ENCODE assay signal across 18 cellular contexts in the genomic region with DNA sequence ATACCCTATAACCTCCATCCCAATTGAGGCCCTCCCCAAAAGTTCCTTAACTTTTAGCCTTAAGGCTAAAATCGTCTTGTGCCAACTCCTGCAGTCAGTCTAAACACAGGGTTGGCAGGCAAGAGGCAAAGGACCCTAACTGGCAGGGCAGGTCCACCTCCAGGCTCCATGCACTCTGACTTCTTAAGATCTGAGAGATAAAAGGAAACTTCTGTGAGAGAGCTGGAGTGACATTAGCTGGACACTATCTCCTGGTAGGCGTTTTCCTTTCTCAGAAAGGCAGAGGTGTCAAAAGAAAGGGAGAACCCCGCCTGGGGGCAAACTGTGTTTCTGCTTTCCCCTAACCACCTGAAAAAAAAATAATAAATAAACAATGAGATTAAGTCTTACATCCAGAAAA. TPM values are rescaled to one million over a fixed set of nuclear protein-coding genes. Genes with fewer than 3 reads are reported as not detected.
DNase-seq lines count a peak whose midpoint lies in the region; ATAC-seq, FAIRE-seq and TF ChIP-seq lines count a peak whose summit lies in the region.
"Had no signal": no experiment of that assay in that cellular context is flagged by ENCODE, and none has a peak within 500 bp of the region (broad histone marks: within the 10 kb centered on the region; RNA-seq: fewer than 3 reads in every experiment).

No MANE protein-coding gene starts in this region.

- H3K4me3 Mint-ChIP-seq in activated CD8-positive, alpha-beta memory T cell treated with anti-CD3 and anti-CD28 coated beads, Interleukin-2, amount 10 ng/mL, durations not matched to agents 7 days and 5 days: peak overlapping the region; percentile 25
- peak overlapping the region; percentile 67 for H3K4me3 Mint-ChIP-seq in stimulated activated effector memory CD8-positive, alpha-beta T cell treated with anti-CD3 and anti-CD28 coated beads, Interleukin-12 subunit alpha, Interleukin-12 subunit beta, amount 100 ng/mL, for 72 hours

- no peak overlapping the region for H3K27ac ChIP-seq in K562 (ENCODE audit: extremely low read depth, low read depth, low read length)
- H3K27ac ChIP-seq: A549, brain microvascular endothelial cell, left ventricle myocardium inferior, vagina had no signal

- no peak for ATAC-seq in activated CD8-positive, alpha-beta memory T cell treated with anti-CD3 and anti-CD28 coated beads, Interleukin-2, amount 10 ng/mL, durations not matched to agents 7 days and 5 days
- ATAC-seq in K562: no peak
- ATAC-seq in stimulated activated effector memory CD8-positive, alpha-beta T cell treated with anti-CD3 and anti-CD28 coated beads, Interleukin-12 subunit alpha, Interleukin-12 subunit beta, amount 100 ng/mL, for 72 hours: no peak
- ATAC-seq: A549, GM23338 had no signal

- no peaks in the 10 kb centered on the region for H3K9me3 ChIP-seq in K562 (replicated peaks; ENCODE audit: control insufficient read depth, insufficient read depth, low read depth, low read length)
- H3K9me3 ChIP-seq: A549, left ventricle myocardium inferior, Peyer's patch, vagina had no signal

- peaks cover 6% of the 10 kb centered on the region; the same call in 2 of the 3 replicates for H3K36me3 ChIP-seq in K562 (ENCODE audit: control insufficient read depth, insufficient read depth, low read length)
- H3K36me3 ChIP-seq: Peyer's patch, vagina had no signal

- FAIRE-seq in K562 (lab: Jason Lieb, UNC): no peak
- FAIRE-seq: A549 had no signal

- no peak for TF ChIP-seq RAD21 in K562 (CRISPR knock-in tag; conservative IDR thresholded peaks at IDR 0.05 in 1 of 2, IDR thresholded peaks at IDR 0.05 in 1 of 2)

- no peaks in the 10 kb centered on the region for H3K27me3 ChIP-seq in K562 (ENCODE audit: control insufficient read depth in 2 of 2, insufficient read depth in 2 of 2, low read length in 2 of 2)
- H3K27me3 ChIP-seq: brain microvascular endothelial cell, Peyer's patch, vagina had no signal

- H3K4me1 ChIP-seq in K562 (replicated peaks in 1 of 2; ENCODE audit: control insufficient read depth in 2 of 2, insufficient read depth in 2 of 2, low read length in 2 of 2): peaks cover 12 to 25% of the 10 kb centered on the region in 2 experiments; a peak in 4 of 5 replicates

- H3K36me3 Mint-ChIP-seq in activated CD8-positive, alpha-beta memory T cell treated with anti-CD3 and anti-CD28 coated beads, Interleukin-2, amount 10 ng/mL, durations not matched to agents 7 days and 5 days: peaks cover 51% of the 10 kb centered on the region
- H3K36me3 Mint-ChIP-seq in stimulated activated effector memory CD8-positive, alpha-beta T cell treated with anti-CD3 and anti-CD28 coated beads, Interleukin-12 subunit alpha, Interleukin-12 subunit beta, amount 100 ng/mL, for 72 hours: peaks cover 93% of the 10 kb centered on the region

- TF ChIP-seq CTCF in NB4 (IDR thresholded peaks at IDR 0.05; ENCODE audit: low read depth, low read length) (no peak), K562 (IDR thresholded peaks at IDR 0.05 in 2 of 3, conservative IDR thresholded peaks at IDR 0.05 in 1 of 3; ENCODE audit: insufficient read depth in 2 of 3, low read depth in 1 of 3, low read length in 3 of 3) (no peak)

- H3K27me3 Mint-ChIP-seq in activated CD8-positive, alpha-beta memory T cell treated with anti-CD3 and anti-CD28 coated beads, Interleukin-2, amount 10 ng/mL, durations not matched to agents 7 days and 5 days: no peaks in the 10 kb centered on the region

- H3K4me1 Mint-ChIP-seq in activated CD8-positive, alpha-beta memory T cell treated with anti-CD3 and anti-CD28 coated beads, Interleukin-2, amount 10 ng/mL, durations not matched to agents 7 days and 5 days: peaks cover 78% of the 10 kb centered on the region
- H3K4me1 Mint-ChIP-seq in stimulated activated effector memory CD8-positive, alpha-beta T cell treated with anti-CD3 and anti-CD28 coated beads, Interleukin-12 subunit alpha, Interleukin-12 subunit beta, amount 100 ng/mL, for 72 hours: peaks cover 68% of the 10 kb centered on the region

- no peak for DNase-seq in activated CD8-positive, alpha-beta memory T cell treated with anti-CD3 and anti-CD28 coated beads, Interleukin-2, amount 10 ng/mL, durations not matched to agents 7 days and 5 days
- DNase-seq in activated CD8-positive, alpha-beta memory T cell treated with anti-CD3 and anti-CD28 coated beads, Interleukin-2, amount 50 U/mL, for 48 hours: no peak
- DNase-seq in NB4 (ENCODE audit: low read depth): no peak
- DNase-seq in K562 (ENCODE audit: extremely low read depth in 1 of 4, low spot score in 3 of 4): no peak
- no peak for DNase-seq in stimulated activated effector memory CD8-positive, alpha-beta T cell treated with anti-CD3 and anti-CD28 coated beads, Interleukin-12 subunit alpha, Interleukin-12 subunit beta, amount 100 ng/mL, for 72 hours (ENCODE audit: low spot score in 2 of 2)
- no peak for DNase-seq in HK-2 (ENCODE audit: unreplicated experiment)
- DNase-seq in NCI-H2227 (lab: John Stamatoyannopoulos, UW; ENCODE audit: unreplicated experiment): no peak
- DNase-seq in globus pallidus (ENCODE audit: low spot score): no peak
- DNase-seq: activated effector memory CD4-positive, alpha-beta T cell treated with anti-CD3 and anti-CD28 coated beads, Interleukin-2, amount 50 U/mL, for 16 hours; brain microvascular endothelial cell; left ventricle myocardium inferior; NCI-H524 treated with DMSO at 0.1 percent for 48 hours; Peyer's patch; retina; stimulated activated CD4-positive, alpha-beta T cell treated with anti-CD3 and anti-CD28 coated beads, Interleukin-2, amount 100 ng/mL, for 48 hours had no signal

- no peaks in the 10 kb centered on the region for H3K9me3 Mint-ChIP-seq in activated CD8-positive, alpha-beta memory T cell treated with anti-CD3 and anti-CD28 coated beads, Interleukin-2, amount 10 ng/mL, durations not matched to agents 7 days and 5 days (ENCODE audit: low read depth)
- no peaks in the 10 kb centered on the region for H3K9me3 Mint-ChIP-seq in stimulated activated effector memory CD8-positive, alpha-beta T cell treated with anti-CD3 and anti-CD28 coated beads, Interleukin-12 subunit alpha, Interleukin-12 subunit beta, amount 100 ng/mL, for 72 hours
- H3K9me3 Mint-ChIP-seq: GM23338 had no signal

- peaks cover 26% of the 10 kb centered on the region for H4K20me1 ChIP-seq in K562 (replicated peaks; ENCODE audit: control insufficient read depth, insufficient read depth, low read length)

- H2AFZ ChIP-seq in K562 (ENCODE audit: low read depth, low read length): no peak overlapping the region
- H2AFZ ChIP-seq: GM23338 had no signal

- POLR2A ChIA-PET in K562 (lab: Yijun Ruan, JAX): interaction anchor here (0.6 to 1.6 kb wide), 5 partner anchors 9 to 473 kb away, joined by 3 to 9 read pairs (median 3); no protein-coding TSS in a partner anchor

- CTCF ChIA-PET in activated CD8-positive, alpha-beta memory T cell treated with anti-CD3 and anti-CD28 coated beads, Interleukin-2, amount 10 ng/mL, durations not matched to agents 7 days and 5 days (lab: Charles Lee): interaction anchor here (0.9 to 20.8 kb wide), 9 partner anchors 7 to 242 kb away, joined by 3 to 244 read pairs (median 3); partner anchors contain the start of gene CHSY1
- CTCF ChIA-PET in K562 (lab: Yijun Ruan, JAX; ENCODE audit: low intra/inter-chr PET ratio): no interaction called here

- intact Hi-C loops in K562 (cut with micrococcal nuclease): no loop called here

- TF ChIP-seq EP300 in K562 (IDR thresholded peaks at IDR 0.05; ENCODE audit: low read length): no peak

- TF ChIP-seq POLR2A in NB4 (IDR thresholded peaks at IDR 0.05; ENCODE audit: extremely low read depth, insufficient read length) (no peak), K562 (conservative IDR thresholded peaks at IDR 0.05) (no peak)

- H3K9me1 ChIP-seq in K562 (ENCODE audit: control insufficient read depth, insufficient read depth, low read length): no peaks in the 10 kb centered on the region

- peak overlapping the region; percentile 19 for H3K27ac Mint-ChIP-seq in activated CD8-positive, alpha-beta memory T cell treated with anti-CD3 and anti-CD28 coated beads, Interleukin-2, amount 10 ng/mL, durations not matched to agents 7 days and 5 days
- H3K27ac Mint-ChIP-seq in stimulated activated effector memory CD8-positive, alpha-beta T cell treated with anti-CD3 and anti-CD28 coated beads, Interleukin-12 subunit alpha, Interleukin-12 subunit beta, amount 100 ng/mL, for 72 hours: peak overlapping the region; percentile 23
- H3K27ac Mint-ChIP-seq: GM23338 had no signal

- peak overlapping the region; percentile 70 for H3K4me3 ChIP-seq in NB4 (ENCODE audit: low read depth, low read length)
- no peak overlapping the region for H3K4me3 ChIP-seq in K562
- H3K4me3 ChIP-seq: A549, Peyer's patch, vagina had no signal

- no peak overlapping the region for H3K4me2 ChIP-seq in K562 (ENCODE audit: insufficient read depth, low read length)
- H3K4me2 ChIP-seq: A549 had no signal

- TSS peak; percentile 12 for BruUV-seq in K562 (replicated peaks; lab: Mats Ljungman, UMichigan)

- in situ Hi-C loops in K562 (cut with MboI): no loop called here

- no peak overlapping the region for H3K9ac ChIP-seq in K562 (ENCODE audit: insufficient read depth in 1 of 2, low read depth in 2 of 2, low read length in 2 of 2)

- WGBS in K562 (ENCODE audit: insufficient coverage, low coverage, missing lambda C conversion rate): 21% methylated on average over 3 of the region's 3 CpGs

- H3K79me2 ChIP-seq in K562 (ENCODE audit: control insufficient read depth, insufficient read depth, low read length): peaks cover 65% of the 10 kb centered on the region

RNA-seq across cellular contexts. Expression of gene CHSY1, which starts 3.6 kb away (rescaled TPM):
- total RNA-seq in activated CD8-positive, alpha-beta memory T cell treated with anti-CD3 and anti-CD28 coated beads, Interleukin-2, amount 10 ng/mL, durations not matched to agents 7 days and 5 days: 10 to 100 TPM; 50.5 to 59.4 TPM
- 29.6 and 50.1 TPM in 2 replicates for total RNA-seq in K562 (2011; cell fraction: chromatin; rRNA removed; ENCODE audit: low replicate concordance)
- 21.4 and 23.2 TPM in 2 replicates for total RNA-seq in K562 (2011; cell fraction: nucleolus; rRNA removed)
- 37.2 and 50.9 TPM in 2 replicates for total RNA-seq in K562 (2011; cell fraction: nucleoplasm; rRNA removed)
- 7.7 and 9.0 TPM in 2 replicates for total RNA-seq in K562 (2014; rRNA removed)
- total RNA-seq in K562 (2014; rRNA removed; fragmentation: Illumina TruSeq; extraction: Trizol): 13.4 and 17.1 TPM in 2 replicates
- 13.4 and 14.5 TPM in 2 replicates for total RNA-seq in K562 (2015; rRNA removed; fragmentation: Illumina TruSeq; extraction: Trizol)
- total RNA-seq in K562 (2021): 14.7 and 16.4 TPM in 2 replicates
- polyA plus RNA-seq in K562 (2011; rRNA removed): 11.1 and 14.6 TPM in 2 replicates
- polyA plus RNA-seq in K562 (2011; cell fraction: cytosol; rRNA removed): 7.1 and 9.9 TPM in 2 replicates
- polyA plus RNA-seq in K562 (2011; cell fraction: nucleus; rRNA removed): 7.7 and 8.3 TPM in 2 replicates
- polyA plus RNA-seq in K562 (2012): 9.1 and 9.7 TPM in 2 replicates
- 12.8 and 14.9 TPM in 2 replicates for polyA plus RNA-seq in K562 (2014; fragmentation: Illumina TruSeq; extraction: Trizol)
- 10 to 100 TPM in 1 of 2 experiments, 1 to 10 TPM in 1; 7.0 to 11.1 TPM for polyA plus RNA-seq in K562 (2014; fragmentation: Nextera tagmentation; extraction: Ambion mirVana)
- 9.0 and 9.2 TPM in 2 replicates for polyA plus RNA-seq in K562 (2014; rRNA removed)
- 24.8 and 27.9 TPM in 2 replicates for polyA minus RNA-seq in K562 (2011; rRNA and poly(A)+ RNA removed)
- polyA minus RNA-seq in K562 (2011; cell fraction: cytosol; rRNA and poly(A)+ RNA removed): 14.9 and 16.7 TPM in 2 replicates
- polyA minus RNA-seq in K562 (2011; cell fraction: nucleus; rRNA and poly(A)+ RNA removed): 5.0 and 7.9 TPM in 2 replicates

RNA-seq across cellular contexts. Expression of gene SELENOS, which starts 29.0 kb away (rescaled TPM):
- 10 to 100 TPM; 33.1 to 49.0 TPM for total RNA-seq in activated CD8-positive, alpha-beta memory T cell treated with anti-CD3 and anti-CD28 coated beads, Interleukin-2, amount 10 ng/mL, durations not matched to agents 7 days and 5 days
- total RNA-seq in K562 (2011; cell fraction: chromatin; rRNA removed; ENCODE audit: low replicate concordance): 53.9 and 71.0 TPM in 2 replicates
- total RNA-seq in K562 (2011; cell fraction: nucleolus; rRNA removed): 72.0 and 80.9 TPM in 2 replicates
- total RNA-seq in K562 (2011; cell fraction: nucleoplasm; rRNA removed): 87.4 and 90.5 TPM in 2 replicates
- total RNA-seq in K562 (2014; rRNA removed): 51.6 and 56.9 TPM in 2 replicates
- 57.2 and 59.6 TPM in 2 replicates for total RNA-seq in K562 (2014; rRNA removed; fragmentation: Illumina TruSeq; extraction: Trizol)
- total RNA-seq in K562 (2015; rRNA removed; fragmentation: Illumina TruSeq; extraction: Trizol): 45.5 and 47.9 TPM in 2 replicates
- total RNA-seq in K562 (2021): 37.9 and 39.6 TPM in 2 replicates
- 46.5 and 55.8 TPM in 2 replicates for polyA plus RNA-seq in K562 (2011; rRNA removed)
- 30.6 and 48.2 TPM in 2 replicates for polyA plus RNA-seq in K562 (2011; cell fraction: cytosol; rRNA removed)
- polyA plus RNA-seq in K562 (2011; cell fraction: nucleus; rRNA removed): 18.7 and 26.8 TPM in 2 replicates
- polyA plus RNA-seq in K562 (2012): 40.6 and 47.0 TPM in 2 replicates
- 42.1 and 43.0 TPM in 2 replicates for polyA plus RNA-seq in K562 (2014; fragmentation: Illumina TruSeq; extraction: Trizol)
- 10 to 100 TPM; 24.9 to 36.6 TPM for polyA plus RNA-seq in K562 (2014; fragmentation: Nextera tagmentation; extraction: Ambion mirVana)
- 54.8 and 57.4 TPM in 2 replicates for polyA plus RNA-seq in K562 (2014; rRNA removed)
- polyA minus RNA-seq in K562 (2011; rRNA and poly(A)+ RNA removed): 34.8 and 38.5 TPM in 2 replicates
- polyA minus RNA-seq in K562 (2011; cell fraction: cytosol; rRNA and poly(A)+ RNA removed): 8.6 and 8.9 TPM in 2 replicates
- 13.5 and 23.5 TPM in 2 replicates for polyA minus RNA-seq in K562 (2011; cell fraction: nucleus; rRNA and poly(A)+ RNA removed)

RNA-seq across cellular contexts. Expression of gene SNRPA1, which starts 46.8 kb away (rescaled TPM):
- 100 to 1,000 TPM; 132 to 151 TPM for total RNA-seq in activated CD8-positive, alpha-beta memory T cell treated with anti-CD3 and anti-CD28 coated beads, Interleukin-2, amount 10 ng/mL, durations not matched to agents 7 days and 5 days
- 76.5 and 145 TPM in 2 replicates for total RNA-seq in K562 (2011; cell fraction: chromatin; rRNA removed; ENCODE audit: low replicate concordance)
- total RNA-seq in K562 (2011; cell fraction: nucleolus; rRNA removed): 47.7 and 55.3 TPM in 2 replicates
- 91.1 and 108 TPM in 2 replicates for total RNA-seq in K562 (2011; cell fraction: nucleoplasm; rRNA removed)
- total RNA-seq in K562 (2014; rRNA removed) (138 and 162 TPM in 2 replicates), K562 (2014; rRNA removed; fragmentation: Illumina TruSeq; extraction: Trizol) (78.1 and 97.1 TPM in 2 replicates), K562 (2015; rRNA removed; fragmentation: Illumina TruSeq; extraction: Trizol) (61.8 and 62.7 TPM in 2 replicates), K562 (2021) (152 and 166 TPM in 2 replicates)
- polyA plus RNA-seq in K562 (2011; rRNA removed) (224 and 245 TPM in 2 replicates), K562 (2014; fragmentation: Illumina TruSeq; extraction: Trizol) (189 and 206 TPM in 2 replicates), K562 (2014; fragmentation: Nextera tagmentation; extraction: Ambion mirVana) (100 to 1,000 TPM; 212 to 214 TPM), K562 (2014; rRNA removed) (229 and 233 TPM in 2 replicates)
- 79.9 and 192 TPM in 2 replicates for polyA plus RNA-seq in K562 (2011; cell fraction: cytosol; rRNA removed)
- 123 and 248 TPM in 2 replicates for polyA plus RNA-seq in K562 (2011; cell fraction: nucleus; rRNA removed)
- polyA plus RNA-seq in K562 (2012): 98.3 and 217 TPM in 2 replicates
- 101 and 108 TPM in 2 replicates for polyA minus RNA-seq in K562 (2011; rRNA and poly(A)+ RNA removed)
- polyA minus RNA-seq in K562 (2011; cell fraction: cytosol; rRNA and poly(A)+ RNA removed): 52.9 and 57.5 TPM in 2 replicates
- polyA minus RNA-seq in K562 (2011; cell fraction: nucleus; rRNA and poly(A)+ RNA removed): 29.2 and 46.7 TPM in 2 replicates
